Comparison of ENCODE assay signal across 9 cellular contexts in the genomic region with DNA sequence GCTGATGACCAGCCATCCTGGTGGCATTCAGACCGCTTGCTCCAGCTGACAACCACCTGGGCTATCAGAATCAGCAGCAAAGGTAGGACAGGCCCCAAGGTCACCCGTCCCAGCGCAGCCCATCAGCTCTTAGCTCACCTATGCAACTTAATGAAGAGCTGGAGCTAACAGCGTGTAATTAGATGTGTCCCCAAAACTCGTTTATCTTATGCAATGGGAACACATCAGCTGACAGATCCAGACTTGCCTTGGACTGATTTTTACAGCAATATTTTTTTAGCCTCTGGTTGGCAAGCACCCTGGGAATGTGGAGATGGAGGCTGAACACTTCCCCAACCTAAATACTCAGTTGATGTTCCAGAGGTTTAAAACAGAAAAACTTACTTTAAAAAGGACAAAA.
DNase-seq lines count a peak whose midpoint lies in the region; ATAC-seq and TF ChIP-seq lines count a peak whose summit lies in the region.
"Had no signal": no experiment of that assay in that cellular context is flagged by ENCODE, and none has a peak within 500 bp of the region (broad histone marks: within the 10 kb centered on the region; RNA-seq: fewer than 3 reads in every experiment).

No MANE protein-coding gene starts in this region.

- CTCF ChIA-PET in PC-9 (lab: Charles Lee): interaction anchor here (0.5 kb wide), 1 partner anchor 8 kb away, joined by 6 read pairs; no protein-coding TSS in a partner anchor

- peaks cover 83% of the 10 kb centered on the region for H3F3A ChIP-seq in PC-9 (ENCODE audit: insufficient read depth, low read depth)

- peaks cover 68% of the 10 kb centered on the region for H3K4me1 ChIP-seq in PC-9 (replicated peaks; ENCODE audit: insufficient read depth)
- H3K4me1 ChIP-seq in duodenal mucosa (ENCODE audit: control insufficient read depth in 1 of 2, insufficient read depth in 2 of 2, low read length in 2 of 2): peaks cover 48% of the 10 kb centered on the region in 2 donors
- H3K4me1 ChIP-seq in mesodermal cell (ENCODE audit: control insufficient read depth, insufficient read depth, low read length, poor library complexity, severe bottlenecking): peaks cover 43% of the 10 kb centered on the region
- H3K4me1 ChIP-seq in thoracic aorta (ENCODE audit: control insufficient read depth in 1 of 2, low read depth in 2 of 2): peaks cover 85 to 100% of the 10 kb centered on the region in 2 donors

- intact Hi-C loops in PC-9 (cut with micrococcal nuclease; ENCODE audit: unreplicated experiment): no loop called here

- ATAC-seq in thoracic aorta (ENCODE audit: insufficient number of reproducible peaks, low FRiP score, low read depth) (peak; percentile 46), HG02798 (IDR thresholded peaks at IDR 0.05; ENCODE audit: poor library complexity, unreplicated experiment) (no peak)

- no peaks in the 10 kb centered on the region for H4K20me1 ChIP-seq in PC-9 (ENCODE audit: insufficient read depth)

- H2AFZ ChIP-seq in PC-9: no peak overlapping the region

- H3K79me2 ChIP-seq in PC-9 (ENCODE audit: low read depth): peaks cover 91% of the 10 kb centered on the region

- H3K27me3 ChIP-seq in PC-9 (ENCODE audit: insufficient read depth, low read depth): no peaks in the 10 kb centered on the region
- H3K27me3 ChIP-seq in duodenal mucosa (ENCODE audit: control insufficient read depth in 1 of 2, insufficient read depth in 2 of 2, low read length in 2 of 2): no peaks in the 10 kb centered on the region
- no peaks in the 10 kb centered on the region for H3K27me3 ChIP-seq in thoracic aorta (replicated peaks; ENCODE audit: insufficient read depth)

- H3K27ac ChIP-seq in PC-9 (peak overlapping the region; percentile 92), duodenal mucosa (ENCODE audit: low read depth, low read length) (peak overlapping the region; percentile 58), mesodermal cell (ENCODE audit: low read depth, low read length, severe bottlenecking) (peak overlapping the region; percentile 43), thoracic aorta (peak overlapping the region; percentile 97)

- H3K4me2 ChIP-seq in PC-9: peak overlapping the region; percentile 74

- H3K36me3 ChIP-seq in PC-9 (ENCODE audit: low read depth) (peaks cover 14% of the 10 kb centered on the region), duodenal mucosa (ENCODE audit: control insufficient read depth in 1 of 2, insufficient read depth in 2 of 2, low read length in 2 of 2) (no peaks in the 10 kb centered on the region), mesodermal cell (ENCODE audit: control insufficient read depth, insufficient read depth, low read length) (peaks cover 12% of the 10 kb centered on the region), thoracic aorta (no peaks in the 10 kb centered on the region)

- DNase-seq in PC-9 (no peak), thoracic aorta (ENCODE audit: low spot score) (no peak), NCI-H1105 treated with DMSO at 0.1 percent for 48 hours (lab: John Stamatoyannopoulos, UW) (no peak), NCI-H510A (lab: John Stamatoyannopoulos, UW) (no peak), T-helper 1 cell (no peak)
- DNase-seq: activated CD8-positive, alpha-beta memory T cell treated with anti-CD3 and anti-CD28 coated beads, Interleukin-2, amount 50 U/mL, for 4 hours had no signal

- WGBS in mesodermal cell (ENCODE audit: insufficient coverage in 2 of 2), 2 experiments: 94 to 95% methylated on average over 4 to 5 of the region's 5 CpGs

- H3K4me3 ChIP-seq in PC-9 (peak overlapping the region; percentile 21; the same call in 1 of the 2 replicates), duodenal mucosa (ENCODE audit: low read depth in 1 of 2, low read length in 2 of 2) (no peak overlapping the region), mesodermal cell (ENCODE audit: extremely low read depth, insufficient read depth, low read length, poor library complexity, severe bottlenecking) (no peak overlapping the region), thoracic aorta (no peak overlapping the region)

- no peak for TF ChIP-seq CTCF in PC-9 (conservative IDR thresholded peaks at IDR 0.05)
- no peak for TF ChIP-seq CTCF in thoracic aorta (IDR thresholded peaks at IDR 0.05)

- H3K9ac ChIP-seq in duodenal mucosa (ENCODE audit: low read depth in 1 of 2, low read length in 2 of 2): no peak overlapping the region

- H3K9me3 ChIP-seq in PC-9 (ENCODE audit: insufficient read depth, low read depth): no peaks in the 10 kb centered on the region
- no peaks in the 10 kb centered on the region for H3K9me3 ChIP-seq in duodenal mucosa (ENCODE audit: control insufficient read depth in 1 of 2, low read length in 2 of 2)
- H3K9me3 ChIP-seq in mesodermal cell (ENCODE audit: control insufficient read depth, low read length): no peaks in the 10 kb centered on the region
- H3K9me3 ChIP-seq in thoracic aorta: no peaks in the 10 kb centered on the region

- POLR2A ChIA-PET in PC-9 (lab: Charles Lee; ENCODE audit: unreplicated experiment): no interaction called here

- no peaks in the 10 kb centered on the region for H3K9me2 ChIP-seq in PC-9 (ENCODE audit: insufficient read depth)

- BruUV-seq in PC-9 (replicated peaks; lab: Mats Ljungman, UMichigan): no TSS peak

Comparison
In these comparisons a context has a peak if more than half of its experiments do, and no peak if none do; other contexts are left out.
1. H3K27ac ChIP-seq: peak in every context shown above with its lines; median percentile 97 in thoracic aorta; 92 in PC-9; 58 in duodenal mucosa; 43 in mesodermal cell.